Comparison of ENCODE assay signal across 19 cellular contexts in the genomic region with DNA sequence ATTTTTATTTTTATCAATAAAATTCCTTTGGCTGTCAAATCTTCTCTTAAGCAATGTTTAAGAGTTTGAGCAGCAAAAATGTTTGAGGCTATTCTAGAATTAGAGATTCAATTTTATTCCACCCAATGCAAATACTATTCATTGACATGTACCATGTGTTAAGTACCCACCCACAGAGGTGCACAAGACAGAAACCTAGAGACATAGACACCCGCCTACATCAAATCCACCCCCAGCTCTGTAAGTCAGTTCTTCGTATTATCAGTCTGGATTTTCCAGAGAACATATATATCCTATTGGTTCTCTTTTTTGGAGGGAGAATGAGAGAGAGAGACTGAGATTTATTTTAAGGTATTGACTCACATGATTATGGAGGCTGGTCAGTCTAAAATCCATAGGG.
"Had no signal": no experiment of that assay in that cellular context is flagged by ENCODE, and none has a peak within 500 bp of the region (broad histone marks: within the 10 kb centered on the region; RNA-seq: fewer than 3 reads in every experiment).

No MANE protein-coding gene starts in this region.

- DNase-seq: cortex of kidney; effector CD8-positive, alpha-beta T cell; effector memory CD8-positive, alpha-beta T cell; endodermal cell; erythroblast; esophagus squamous epithelium; foreskin fibroblast; foreskin melanocyte; gastrocnemius medialis; glutamatergic neuron; heart left ventricle; hippocampal formation; left cardiac atrium; left lung; left ventricle myocardium superior; lower lobe of right lung; mesenchymal stem cell had no signal

- H3K27ac ChIP-seq: colonic mucosa, epithelial cell of prostate, esophagus squamous epithelium, gastrocnemius medialis, heart left ventricle, left lung, lower lobe of right lung had no signal

- H3K36me3 ChIP-seq: colonic mucosa, esophagus squamous epithelium, gastrocnemius medialis, heart left ventricle, left lung, lower lobe of right lung had no signal

- H3K4me3 ChIP-seq: colonic mucosa, esophagus squamous epithelium, gastrocnemius medialis, heart left ventricle, left lung, lower lobe of right lung had no signal

- H3K9me3 ChIP-seq: colonic mucosa, esophagus squamous epithelium, gastrocnemius medialis, heart left ventricle, left lung, lower lobe of right lung had no signal

- H3K4me1 ChIP-seq: colonic mucosa, esophagus squamous epithelium, gastrocnemius medialis, left lung, lower lobe of right lung had no signal

- H3K27me3 ChIP-seq: colonic mucosa, esophagus squamous epithelium, gastrocnemius medialis, heart left ventricle, left lung had no signal
